25 cellular contexts compared by ENCODE assay signal in genomic region chr11:133714471-133715375, GRCh38.
"Had no signal": no experiment of that assay in that cellular context is flagged by ENCODE, and none has a peak within 500 bp of the region (broad histone marks: within the 10 kb centered on the region; RNA-seq: fewer than 3 reads in every experiment).

No MANE protein-coding gene starts in this region.

- H3K27ac ChIP-seq: brain microvascular endothelial cell, cardiac muscle cell, SK-N-MC had no signal

- H3K4me3 ChIP-seq: cardiac muscle cell, K562, SK-N-MC had no signal

- H3K27me3 ChIP-seq: brain microvascular endothelial cell, cardiac muscle cell had no signal

- H3K36me3 ChIP-seq: brain microvascular endothelial cell, cardiac muscle cell had no signal

- H3K4me3 Mint-ChIP-seq: activated CD4-positive, alpha-beta T cell treated with anti-CD3 and anti-CD28 coated beads for 36 hours; activated CD8-positive, alpha-beta T cell treated with anti-CD3 and anti-CD28 coated beads for 36 hours; activated T-cell treated with anti-CD3 and anti-CD28 coated beads, Interleukin-2, amount 50 U/mL, for 72 hours; T-cell had no signal

- H3K4me1 Mint-ChIP-seq: activated CD4-positive, alpha-beta T cell treated with anti-CD3 and anti-CD28 coated beads for 36 hours; T-cell had no signal

- H3K9me3 Mint-ChIP-seq: activated CD8-positive, alpha-beta T cell treated with anti-CD3 and anti-CD28 coated beads for 36 hours; activated naive CD4-positive, alpha-beta T cell treated with anti-CD3 and anti-CD28 coated beads, Interleukin-2, amount 50 U/mL, for 72 hours; activated T-cell treated with anti-CD3 and anti-CD28 coated beads, Interleukin-2, amount 50 U/mL, for 72 hours; activated T-helper 2 cell treated with anti-CD3 and anti-CD28 coated beads, Interferon-gamma antibody, Interleukin-2, Interleukin-4, amounts not matched to agents 10 μg/mL and 5 μg/mL and 100 μg/mL, durations not matched to agents 14 hours and 24 hours and 36 hours; T-cell had no signal

- H3K27ac Mint-ChIP-seq: activated CD4-positive, alpha-beta T cell treated with anti-CD3 and anti-CD28 coated beads for 36 hours; activated CD8-positive, alpha-beta T cell treated with anti-CD3 and anti-CD28 coated beads for 36 hours; activated naive CD4-positive, alpha-beta T cell treated with anti-CD3 and anti-CD28 coated beads, Interleukin-2, amount 50 U/mL, for 72 hours; activated T-cell treated with anti-CD3 and anti-CD28 coated beads, Interleukin-2, amount 50 U/mL, for 72 hours; activated T-helper 2 cell treated with anti-CD3 and anti-CD28 coated beads, Interferon-gamma antibody, Interleukin-2, Interleukin-4, amounts not matched to agents 10 μg/mL and 5 μg/mL and 100 μg/mL, durations not matched to agents 14 hours and 24 hours and 36 hours; T-cell had no signal

- H3K36me3 Mint-ChIP-seq: activated naive CD4-positive, alpha-beta T cell treated with anti-CD3 and anti-CD28 coated beads, Interleukin-2, amount 50 U/mL, for 72 hours; T-cell had no signal

- DNase-seq: activated CD4-positive, alpha-beta T cell treated with anti-CD3 and anti-CD28 coated beads for 36 hours; activated CD8-positive, alpha-beta memory T cell treated with anti-CD3 and anti-CD28 coated beads, Interleukin-2, amount 50 U/mL, for 4 hours; activated CD8-positive, alpha-beta T cell treated with anti-CD3 and anti-CD28 coated beads for 36 hours; activated naive CD4-positive, alpha-beta T cell; activated T-cell treated with anti-CD3 and anti-CD28 coated beads, Interleukin-2, amount 50 U/mL, for 72 hours; brain microvascular endothelial cell; Karpas-422; MM.1S; NCI-H1105; NCI-H1436; NCI-H187 treated with DMSO at 0.1 percent for 48 hours; NCI-H2081 treated with DMSO at 0.1 percent for 48 hours; NCI-H2171 treated with DMSO at 0.1 percent for 48 hours; NCI-H510A treated with DMSO at 0.1 percent for 48 hours; NCI-H748 treated with DMSO at 0.1 percent for 48 hours; RPMI8226; T-cell; T-helper 2 cell; T1000 had no signal

- ATAC-seq: activated CD4-positive, alpha-beta T cell treated with anti-CD3 and anti-CD28 coated beads for 36 hours; activated CD8-positive, alpha-beta T cell treated with anti-CD3 and anti-CD28 coated beads for 36 hours; activated naive CD4-positive, alpha-beta T cell treated with anti-CD3 and anti-CD28 coated beads, Interleukin-2, amount 50 U/mL, for 72 hours; activated T-cell treated with anti-CD3 and anti-CD28 coated beads, Interleukin-2, amount 50 U/mL, for 72 hours; K562; Right ventricle myocardium inferior; T-cell had no signal
